In genomic region chr19:10431254-10431942, GRCh38 we compare ENCODE assay signal across 8 cellular contexts. TPM values are rescaled to one million over a fixed set of nuclear protein-coding genes. Genes with fewer than 3 reads are reported as not detected.
DNase-seq lines count a peak whose midpoint lies in the region; ATAC-seq and TF ChIP-seq lines count a peak whose summit lies in the region.

No MANE protein-coding gene starts in this region.

- H2BK20ac ChIP-seq in IMR-90 (ENCODE audit: low read depth, low read length), result no peak overlapping the region

- H3K4me1 ChIP-seq in CD4-positive, CD25-positive, alpha-beta regulatory T cell (ENCODE audit: control insufficient read depth, insufficient read depth, low read length, poor library complexity, severe bottlenecking), result peaks cover 56% of the 10 kb centered on the region
- H3K4me1 ChIP-seq in IMR-90 (ENCODE audit: control insufficient read depth, insufficient read depth, low read length) (peaks cover 9% of the 10 kb centered on the region), right lobe of liver (peaks cover 0 to 8% (median 0%) of the 10 kb centered on the region in 4 donors), tibial nerve (peaks cover 0 to 25% (median 10%) of the 10 kb centered on the region in 4 donors)

- no peak overlapping the region; the same call in 1 of the 2 replicates for H3K56ac ChIP-seq in IMR-90 (ENCODE audit: extremely low read depth, insufficient read depth, low read length)

- 0 out of 2 replicates have a peak overlapping the region, but pooled peaks have one; percentile 18 for H3K18ac ChIP-seq in IMR-90 (ENCODE audit: low read depth, low read length)

- ATAC-seq in CD4-positive, CD25-positive, alpha-beta regulatory T cell (ENCODE audit: low read depth in 2 of 2), result no peak
- peak; percentile 1 for ATAC-seq in IMR-90 (ENCODE audit: low read depth)
- ATAC-seq in right lobe of liver, result peak; percentile 2 to 15 (median 10)

- H2AFZ ChIP-seq in IMR-90 (replicated peaks; ENCODE audit: low read length, poor library complexity), result peak overlapping the region; percentile 97

- TF ChIP-seq CTCF in IMR-90 (conservative IDR thresholded peaks at IDR 0.05; ENCODE audit: low read depth, low read length), result no peak
- TF ChIP-seq CTCF in astrocyte of the cerebellum (IDR thresholded peaks at IDR 0.05; ENCODE audit: low read depth, low read length, missing control alignments), result no peak
- no peak for TF ChIP-seq CTCF in right lobe of liver (IDR thresholded peaks at IDR 0.05)
- peak in 1 of 5 experiments; percentile 13 for TF ChIP-seq CTCF in tibial nerve (IDR thresholded peaks at IDR 0.05)

- H3K79me1 ChIP-seq in IMR-90 (ENCODE audit: low read depth in 1 of 2, low read length in 2 of 2), result peaks cover 16 to 38% of the 10 kb centered on the region in 2 experiments

- H3K4me3 ChIP-seq in CD4-positive, CD25-positive, alpha-beta regulatory T cell (ENCODE audit: low read depth, low read length), result peak overlapping the region; percentile 50
- H3K4me3 ChIP-seq in IMR-90 (ENCODE audit: insufficient read depth, low read depth, low read length) (peak overlapping the region; percentile 48), astrocyte of the cerebellum (ENCODE audit: low read depth, low read length) (peak overlapping the region; percentile 28), right lobe of liver (peak overlapping the region; percentile 44 to 51 (median 45)), tibial nerve (peak overlapping the region; percentile 35 to 63 (median 44))

- no peak overlapping the region for H2BK5ac ChIP-seq in IMR-90 (ENCODE audit: low read depth, low read length, poor library complexity, severe bottlenecking)

- 0 out of 2 replicates have a peak, but pooled peaks cover 5% of the 10 kb centered on the region for H4K20me1 ChIP-seq in IMR-90 (ENCODE audit: insufficient read depth, low read length)

- dilution Hi-C loops in IMR-90 (cut with HindIII; ENCODE audit: low sequenced_read_pairs, unreplicated experiment), result no loop called here

- no peaks in the 10 kb centered on the region for H3K36me3 Mint-ChIP-seq in CD4-positive, CD25-positive, alpha-beta regulatory T cell

- H4K91ac ChIP-seq in IMR-90 (ENCODE audit: insufficient read depth, low read depth, low read length), result peak overlapping the region; percentile 41

- peak overlapping the region; percentile 84 for H3K4ac ChIP-seq in IMR-90 (ENCODE audit: low read depth, low read length)

- no TSS peak for BruUV-seq in IMR-90 (replicated peaks; lab: Mats Ljungman, UMichigan)

- no peaks in the 10 kb centered on the region for H3K9me3 ChIP-seq in CD4-positive, CD25-positive, alpha-beta regulatory T cell (ENCODE audit: control insufficient read depth in 2 of 2, low read length in 2 of 2)
- H3K9me3 ChIP-seq in IMR-90 (ENCODE audit: control insufficient read depth, insufficient read depth, low read length) (no peaks in the 10 kb centered on the region), right lobe of liver (no peaks in the 10 kb centered on the region), tibial nerve (no peaks in the 10 kb centered on the region)

- H3K27me3 Mint-ChIP-seq in CD4-positive, CD25-positive, alpha-beta regulatory T cell, result peaks cover 38% of the 10 kb centered on the region

- peak overlapping the region; percentile 82 to 94 (median 90) for H3K4me3 Mint-ChIP-seq in CD4-positive, CD25-positive, alpha-beta regulatory T cell

- H3K27me3 ChIP-seq in CD4-positive, CD25-positive, alpha-beta regulatory T cell (ENCODE audit: control insufficient read depth, insufficient read depth, low read length), result peaks cover 4% of the 10 kb centered on the region
- H3K27me3 ChIP-seq in IMR-90 (ENCODE audit: control insufficient read depth, insufficient read depth, low read length) (peaks cover 7% of the 10 kb centered on the region; the same call in 1 of the 2 replicates), right lobe of liver (no peaks in the 10 kb centered on the region), tibial nerve (peaks cover 0 to 59% of the 10 kb centered on the region in 2 donors)

- in situ Hi-C loops in IMR-90 (cut with MboI; ENCODE audit: low sequenced_read_pairs) (no loop called here), astrocyte of the cerebellum (cut with HindIII; ENCODE audit: low sequenced_read_pairs) (no loop called here)

- peaks cover 3% of the 10 kb centered on the region; the same call in 1 of the 2 replicates for H3K9me1 ChIP-seq in IMR-90 (ENCODE audit: insufficient read depth, low read length)

- H2BK120ac ChIP-seq in IMR-90 (ENCODE audit: low read depth, low read length), result 0 out of 2 replicates have a peak overlapping the region, but pooled peaks have one; percentile 6

- DNase-seq in CD4-positive, CD25-positive, alpha-beta regulatory T cell, result peak in 2 of 3 donors; percentile 29 to 56
- DNase-seq in IMR-90 (no peak), astrocyte of the cerebellum (ENCODE audit: low read depth) (no peak), right lobe of liver (no peak), tibial nerve (ENCODE audit: low spot score in 2 of 2) (no peak), globus pallidus (ENCODE audit: low spot score) (no peak), LoVo (ENCODE audit: low spot score) (no peak), cortex of kidney (lab: John Stamatoyannopoulos, UW) (no peak)

- no peak for TF ChIP-seq RAD21 in IMR-90 (IDR thresholded peaks at IDR 0.05; ENCODE audit: low read length)

- peak overlapping the region; percentile 71 to 88; a peak in 3 of 4 replicates for H4K8ac ChIP-seq in IMR-90 (ENCODE audit: low read depth in 2 of 2, low read length in 2 of 2)

- TF ChIP-seq POLR2A in IMR-90 (IDR thresholded peaks at IDR 0.05; ENCODE audit: low read depth, low read length) (no peak), right lobe of liver (IDR thresholded peaks at IDR 0.05) (no peak), tibial nerve (IDR thresholded peaks at IDR 0.05) (no peak)

- POLR2A ChIA-PET in IMR-90 (lab: Charles Lee; ENCODE audit: unreplicated experiment), result no interaction called here

- peak overlapping the region; percentile 97 for H2AK9ac ChIP-seq in IMR-90 (replicated peaks; ENCODE audit: low read depth, low read length, poor library complexity)

- H2AK5ac ChIP-seq in IMR-90 (ENCODE audit: low read depth, low read length), result peak overlapping the region; percentile 98

- peak overlapping the region; percentile 91 to 98 (median 98) for H3K27ac Mint-ChIP-seq in CD4-positive, CD25-positive, alpha-beta regulatory T cell

- H3K14ac ChIP-seq in IMR-90 (replicated peaks; ENCODE audit: low read depth, low read length), result peak overlapping the region; percentile 84

- intact Hi-C loops in IMR-90 (cut with micrococcal nuclease), result no loop called here
- intact Hi-C loops in right lobe of liver (cut with DNase I), result no loop called here

- H3K23ac ChIP-seq in IMR-90 (ENCODE audit: low read depth, low read length), result peak overlapping the region; percentile 89; the same call in 1 of the 2 replicates

- CTCF ChIA-PET in IMR-90 (lab: Yijun Ruan, JAX), result interaction anchor here (1.0 to 1.1 kb wide), 2 partner anchors 14 to 28 kb away, joined by 3 read pairs; partner anchors contain the start of gene CDC37

- H2BK15ac ChIP-seq in IMR-90 (ENCODE audit: low read depth, low read length), result no peak overlapping the region

- H3K27ac ChIP-seq in CD4-positive, CD25-positive, alpha-beta regulatory T cell (ENCODE audit: insufficient read depth, low read length, poor library complexity, severe bottlenecking), result peak overlapping the region; percentile 83
- H3K27ac ChIP-seq in IMR-90 (ENCODE audit: insufficient read depth, low read length), result 0 out of 2 replicates have a peak overlapping the region, but pooled peaks have one; percentile 10
- H3K27ac ChIP-seq in right lobe of liver, result peak overlapping the region; percentile 38 to 49 (median 40)
- H3K27ac ChIP-seq in tibial nerve, result peak overlapping the region in 3 of 4 donors; percentile 62 to 75 (median 70)

- H3K36me3 ChIP-seq in CD4-positive, CD25-positive, alpha-beta regulatory T cell (ENCODE audit: control insufficient read depth, insufficient read depth, low read length), result no peaks in the 10 kb centered on the region
- H3K36me3 ChIP-seq in IMR-90 (ENCODE audit: control insufficient read depth, insufficient read depth, low read length), result peaks cover 4% of the 10 kb centered on the region; the same call in 1 of the 2 replicates
- H3K36me3 ChIP-seq in right lobe of liver, result no peaks in the 10 kb centered on the region
- H3K36me3 ChIP-seq in tibial nerve, result no peaks in the 10 kb centered on the region

- peak in 1 of 2 donors; percentile 33 for TF ChIP-seq EP300 in tibial nerve (IDR thresholded peaks at IDR 0.05)

- H3K9ac ChIP-seq in IMR-90 (ENCODE audit: low read depth, low read length), result peak overlapping the region; percentile 73

- peak overlapping the region; percentile 67 for H4K5ac ChIP-seq in IMR-90 (ENCODE audit: low read depth, low read length)

- peak overlapping the region; percentile 92 for H3K4me2 ChIP-seq in IMR-90 (ENCODE audit: low read depth, low read length)

- H3K4me1 Mint-ChIP-seq in CD4-positive, CD25-positive, alpha-beta regulatory T cell, result peaks cover 8 to 76% (median 39%) of the 10 kb centered on the region in 4 donors

- WGBS in IMR-90 (ENCODE audit: extremely low coverage in 2 of 2, insufficient read length in 1 of 2), 2 experiments, result 47% methylated on average over 7 of the region's 25 CpGs; no CpG with 5 or more reads in 1 of the 2 experiments
- WGBS in right lobe of liver (ENCODE audit: insufficient coverage, low coverage, low lambda C conversion rate, missing lambda C conversion rate), result 13% methylated on average over 10 of the region's 25 CpGs
- WGBS in tibial nerve, 2 donors, result 8% methylated on average over 19 to 25 of the region's 25 CpGs

- peaks cover 0 to 4% (median 2%) of the 10 kb centered on the region in 7 donors for H3K9me3 Mint-ChIP-seq in CD4-positive, CD25-positive, alpha-beta regulatory T cell

RNA-seq across cellular contexts. Expression of gene PDE4A, which starts 11.1 kb away (rescaled TPM):
- total RNA-seq in CD4-positive, CD25-positive, alpha-beta regulatory T cell, result 16.6 TPM
- 1 to 10 TPM in 3 of 4 donors, under 1 TPM in 1; 0.86 to 4.2 (median 3.5) TPM for polyA plus RNA-seq in CD4-positive, CD25-positive, alpha-beta regulatory T cell
- total RNA-seq in IMR-90 (2012; rRNA removed) (1.7 and 1.8 TPM in 2 replicates), right lobe of liver (1 to 10 TPM; 1.2 to 5.8 (median 2.7) TPM), tibial nerve (10 to 100 TPM in 2 of 4 donors, 1 to 10 TPM in 2; 8.7 to 12.7 (median 10.0) TPM)
- 5.9 and 7.0 TPM in 2 replicates for polyA plus RNA-seq in IMR-90 (2012; rRNA removed)
- polyA plus RNA-seq in IMR-90 (2012; cell fraction: cytosol; rRNA removed), result 4.6 and 8.3 TPM in 2 replicates
- 9.1 and 15.3 TPM in 2 replicates for polyA plus RNA-seq in IMR-90 (2012; cell fraction: nucleus; rRNA removed; ENCODE audit: low replicate concordance)

RNA-seq across cellular contexts. Expression of gene CDC37, which starts 28.1 kb away (rescaled TPM):
- 229 TPM for total RNA-seq in CD4-positive, CD25-positive, alpha-beta regulatory T cell
- 10 to 100 TPM; 53.4 to 69.9 (median 61.0) TPM for polyA plus RNA-seq in CD4-positive, CD25-positive, alpha-beta regulatory T cell
- total RNA-seq in IMR-90 (2012; rRNA removed), result 209 and 248 TPM in 2 replicates
- polyA plus RNA-seq in IMR-90 (2012; rRNA removed), result 629 and 650 TPM in 2 replicates
- 391 and 499 TPM in 2 replicates for polyA plus RNA-seq in IMR-90 (2012; cell fraction: cytosol; rRNA removed)
- polyA plus RNA-seq in IMR-90 (2012; cell fraction: nucleus; rRNA removed; ENCODE audit: low replicate concordance), result 1,716 and 1,854 TPM in 2 replicates
- total RNA-seq in right lobe of liver, result 10 to 100 TPM; 39.6 to 74.9 (median 50.1) TPM
- 100 to 1,000 TPM; 127 to 260 (median 155) TPM for total RNA-seq in tibial nerve

RNA-seq across cellular contexts. Expression of gene TYK2, which starts 51.0 kb away (rescaled TPM):
- total RNA-seq in CD4-positive, CD25-positive, alpha-beta regulatory T cell, result 304 TPM
- 10 to 100 TPM; 50.3 to 58.3 (median 53.9) TPM for polyA plus RNA-seq in CD4-positive, CD25-positive, alpha-beta regulatory T cell
- total RNA-seq in IMR-90 (2012; rRNA removed) (35.6 and 40.9 TPM in 2 replicates), right lobe of liver (100 to 1,000 TPM in 1 of 6 experiments, 10 to 100 TPM in 5; 63.9 to 106 (median 72.9) TPM), tibial nerve (100 to 1,000 TPM; 112 to 166 (median 125) TPM)
- 97.9 and 100 TPM in 2 replicates for polyA plus RNA-seq in IMR-90 (2012; rRNA removed)
- polyA plus RNA-seq in IMR-90 (2012; cell fraction: cytosol; rRNA removed), result 34.4 and 52.8 TPM in 2 replicates
- polyA plus RNA-seq in IMR-90 (2012; cell fraction: nucleus; rRNA removed; ENCODE audit: low replicate concordance), result 392 and 648 TPM in 2 replicates

Comparison
In these comparisons a context has a peak if more than half of its experiments do, and no peak if none do; other contexts are left out.
1. ATAC-seq: peak in IMR-90 (single experiment) and right lobe of liver (4 of 4); none in CD4-positive, CD25-positive, alpha-beta regulatory T cell (0 of 2).
2. DNase-seq: peak in CD4-positive, CD25-positive, alpha-beta regulatory T cell (2 of 3); none in IMR-90 (single experiment), astrocyte of the cerebellum (single experiment), right lobe of liver (0 of 3), tibial nerve (0 of 2), globus pallidus (single experiment), LoVo (single experiment) and cortex of kidney (single experiment).
3. H3K27ac ChIP-seq: peak in every context shown above with its lines; median percentile 83 in CD4-positive, CD25-positive, alpha-beta regulatory T cell; 70 in tibial nerve; 40 in right lobe of liver; 10 in IMR-90.
4. Peak in every context shown above with its lines, with median percentiles within 50 percentile points of each other: H3K4me3 ChIP-seq.